ENCODE assay signal across 1 cellular context in genomic region chr3:25493246-25493645, GRCh38.
TF ChIP-seq lines count a peak whose summit lies in the region.

No MANE protein-coding gene starts in this region.

TF ChIP-seq in SK-N-SH treated with all-trans-retinoic acid at 6 μM for 48 hours, 23 proteins besides CTCF, POLR2A, EP300 and RAD21:
- TF ChIP-seq ZNF565 (CRISPR knock-in tag; conservative IDR thresholded peaks at IDR 0.05; ENCODE audit: low read depth): no peak
- no peak for TF ChIP-seq POU6F1 (CRISPR knock-in tag; IDR thresholded peaks at IDR 0.05; ENCODE audit: borderline replicate concordance, low read depth)
- no peak for TF ChIP-seq BACH2 (CRISPR knock-in tag; IDR thresholded peaks at IDR 0.05; ENCODE audit: borderline replicate concordance)
- TF ChIP-seq TOX (CRISPR knock-in tag; IDR thresholded peaks at IDR 0.05; ENCODE audit: borderline replicate concordance): no peak
- TF ChIP-seq OSR1 (CRISPR knock-in tag; IDR thresholded peaks at IDR 0.05): no peak
- no peak for TF ChIP-seq SNAI2 (CRISPR knock-in tag; IDR thresholded peaks at IDR 0.05)
- no peak for TF ChIP-seq TCF4 (CRISPR knock-in tag; IDR thresholded peaks at IDR 0.05; ENCODE audit: borderline replicate concordance)
- no peak for TF ChIP-seq CSRNP3 (CRISPR knock-in tag; IDR thresholded peaks at IDR 0.05)
- TF ChIP-seq TSHZ2 (CRISPR knock-in tag; IDR thresholded peaks at IDR 0.05): no peak
- TF ChIP-seq RARB (CRISPR knock-in tag; IDR thresholded peaks at IDR 0.05): no peak
- no peak for TF ChIP-seq ISL1 (CRISPR knock-in tag; IDR thresholded peaks at IDR 0.05)
- no peak for TF ChIP-seq ZFP3 (CRISPR knock-in tag; IDR thresholded peaks at IDR 0.05)
